17 cellular contexts compared by ENCODE assay signal in genomic region chr2:105872830-105873229, GRCh38.
A peak's percentile ranks its signal among the peaks of the same experiment; 100 is the strongest.
DNase-seq lines count a peak whose midpoint lies in the region; ATAC-seq and TF ChIP-seq lines count a peak whose summit lies in the region.
"Had no signal": no experiment of that assay in that cellular context is flagged by ENCODE, and none has a peak within 500 bp of the region (broad histone marks: within the 10 kb centered on the region; RNA-seq: fewer than 3 reads in every experiment).

No MANE protein-coding gene starts in this region.

- DNase-seq in activated naive CD4-positive, alpha-beta T cell treated with anti-CD3 and anti-CD28 coated beads, Interleukin-2, amount 10 ng/mL, durations not matched to agents 7 days and 5 days, result no peak
- DNase-seq in activated CD4-positive, alpha-beta memory T cell treated with anti-CD3 and anti-CD28 coated beads, Interleukin-2, amount 10 ng/mL, durations not matched to agents 7 days and 5 days, result no peak
- peak; percentile 77 to 89 (median 84) for DNase-seq in right lobe of liver
- no peak for DNase-seq in stimulated activated naive CD8-positive, alpha-beta T cell treated with anti-CD3 and anti-CD28 coated beads, Interleukin-15, amount 100 ng/mL, for 72 hours
- no peak for DNase-seq in 8988T
- DNase-seq in adrenal gland, result no peak
- DNase-seq in NCI-H187 (lab: John Stamatoyannopoulos, UW), result no peak
- DNase-seq: activated T-cell treated with anti-CD3 and anti-CD28 coated beads, Interleukin-2, amount 50 U/mL, for 1 hour; body of pancreas; heart right ventricle; kidney; MM.1S; NCI-H2081 treated with DMSO at 0.1 percent for 48 hours; NCI-H748 treated with DMSO at 0.1 percent for 48 hours had no signal

- H3K27ac ChIP-seq in right lobe of liver (no peak overlapping the region), adrenal gland (no peak overlapping the region)
- H3K27ac ChIP-seq: heart right ventricle, parathyroid adenoma, VCaP had no signal

- peaks cover 95% of the 10 kb centered on the region for H3K4me1 Mint-ChIP-seq in activated naive CD4-positive, alpha-beta T cell treated with anti-CD3 and anti-CD28 coated beads, Interleukin-2, amount 50 U/mL, for 24 hours
- peaks cover 68% of the 10 kb centered on the region for H3K4me1 Mint-ChIP-seq in activated naive CD4-positive, alpha-beta T cell treated with anti-CD3 and anti-CD28 coated beads, Interleukin-2, amount 10 ng/mL, durations not matched to agents 7 days and 5 days
- peaks cover 77% of the 10 kb centered on the region for H3K4me1 Mint-ChIP-seq in activated CD4-positive, alpha-beta memory T cell treated with anti-CD3 and anti-CD28 coated beads, Interleukin-2, amount 10 ng/mL, durations not matched to agents 7 days and 5 days
- peaks cover 100% of the 10 kb centered on the region for H3K4me1 Mint-ChIP-seq in stimulated activated naive CD8-positive, alpha-beta T cell treated with anti-CD3 and anti-CD28 coated beads, Interleukin-15, amount 100 ng/mL, for 72 hours

- H3K36me3 Mint-ChIP-seq in activated naive CD4-positive, alpha-beta T cell treated with anti-CD3 and anti-CD28 coated beads, Interleukin-2, amount 50 U/mL, for 24 hours, result peaks cover 15% of the 10 kb centered on the region
- peaks cover 64% of the 10 kb centered on the region for H3K36me3 Mint-ChIP-seq in activated naive CD4-positive, alpha-beta T cell treated with anti-CD3 and anti-CD28 coated beads, Interleukin-2, amount 10 ng/mL, durations not matched to agents 7 days and 5 days
- H3K36me3 Mint-ChIP-seq in activated CD4-positive, alpha-beta memory T cell treated with anti-CD3 and anti-CD28 coated beads, Interleukin-2, amount 10 ng/mL, durations not matched to agents 7 days and 5 days (ENCODE audit: low read depth), result peaks cover 50% of the 10 kb centered on the region

- H3K9me3 ChIP-seq in right lobe of liver (no peaks in the 10 kb centered on the region), adrenal gland (replicated peaks in 1 of 3) (no peaks in the 10 kb centered on the region)
- H3K9me3 ChIP-seq: body of pancreas, heart right ventricle had no signal

- intact Hi-C loops in right lobe of liver (cut with DNase I), result no loop called here
- intact Hi-C loops in adrenal gland (cut with DNase I), result loop anchor here in 1 of 2 donors (10.0 kb wide), 1 partner anchor 88 kb away; no protein-coding TSS in a partner anchor

- no peaks in the 10 kb centered on the region for H3K9me3 Mint-ChIP-seq in activated naive CD4-positive, alpha-beta T cell treated with anti-CD3 and anti-CD28 coated beads, Interleukin-2, amount 50 U/mL, for 24 hours
- H3K9me3 Mint-ChIP-seq in activated naive CD4-positive, alpha-beta T cell treated with anti-CD3 and anti-CD28 coated beads, Interleukin-2, amount 10 ng/mL, durations not matched to agents 7 days and 5 days, result no peaks in the 10 kb centered on the region
- no peaks in the 10 kb centered on the region for H3K9me3 Mint-ChIP-seq in activated CD4-positive, alpha-beta memory T cell treated with anti-CD3 and anti-CD28 coated beads, Interleukin-2, amount 10 ng/mL, durations not matched to agents 7 days and 5 days
- no peaks in the 10 kb centered on the region for H3K9me3 Mint-ChIP-seq in stimulated activated naive CD8-positive, alpha-beta T cell treated with anti-CD3 and anti-CD28 coated beads, Interleukin-15, amount 100 ng/mL, for 72 hours

- CTCF ChIA-PET in activated naive CD4-positive, alpha-beta T cell treated with anti-CD3 and anti-CD28 coated beads, Interleukin-2, amount 10 ng/mL, durations not matched to agents 7 days and 5 days (lab: Charles Lee), result no interaction called here
- CTCF ChIA-PET in activated CD4-positive, alpha-beta memory T cell treated with anti-CD3 and anti-CD28 coated beads, Interleukin-2, amount 10 ng/mL, durations not matched to agents 7 days and 5 days (lab: Charles Lee), result no interaction called here

- peak overlapping the region; percentile 89 for H3K27ac Mint-ChIP-seq in activated naive CD4-positive, alpha-beta T cell treated with anti-CD3 and anti-CD28 coated beads, Interleukin-2, amount 50 U/mL, for 24 hours
- no peak overlapping the region for H3K27ac Mint-ChIP-seq in activated naive CD4-positive, alpha-beta T cell treated with anti-CD3 and anti-CD28 coated beads, Interleukin-2, amount 10 ng/mL, durations not matched to agents 7 days and 5 days
- H3K27ac Mint-ChIP-seq in activated CD4-positive, alpha-beta memory T cell treated with anti-CD3 and anti-CD28 coated beads, Interleukin-2, amount 10 ng/mL, durations not matched to agents 7 days and 5 days, result peak overlapping the region; percentile 70
- peak overlapping the region; percentile 82 to 97 for H3K27ac Mint-ChIP-seq in stimulated activated naive CD8-positive, alpha-beta T cell treated with anti-CD3 and anti-CD28 coated beads, Interleukin-15, amount 100 ng/mL, for 72 hours

- TF ChIP-seq POLR2A in right lobe of liver (IDR thresholded peaks at IDR 0.05) (no peak), adrenal gland (IDR thresholded peaks at IDR 0.05) (no peak)

- no peaks in the 10 kb centered on the region for H3K27me3 Mint-ChIP-seq in activated naive CD4-positive, alpha-beta T cell treated with anti-CD3 and anti-CD28 coated beads, Interleukin-2, amount 50 U/mL, for 24 hours
- no peaks in the 10 kb centered on the region for H3K27me3 Mint-ChIP-seq in activated naive CD4-positive, alpha-beta T cell treated with anti-CD3 and anti-CD28 coated beads, Interleukin-2, amount 10 ng/mL, durations not matched to agents 7 days and 5 days
- no peaks in the 10 kb centered on the region for H3K27me3 Mint-ChIP-seq in activated CD4-positive, alpha-beta memory T cell treated with anti-CD3 and anti-CD28 coated beads, Interleukin-2, amount 10 ng/mL, durations not matched to agents 7 days and 5 days
- H3K27me3 Mint-ChIP-seq in stimulated activated naive CD8-positive, alpha-beta T cell treated with anti-CD3 and anti-CD28 coated beads, Interleukin-15, amount 100 ng/mL, for 72 hours, result no peaks in the 10 kb centered on the region

- POLR2A ChIA-PET in activated CD4-positive, alpha-beta memory T cell treated with anti-CD3 and anti-CD28 coated beads, Interleukin-2, amount 10 ng/mL, durations not matched to agents 7 days and 5 days (lab: Charles Lee), result no interaction called here

- TF ChIP-seq CTCF in right lobe of liver (IDR thresholded peaks at IDR 0.05) (peak in 1 of 4 donors; percentile 12), adrenal gland (IDR thresholded peaks at IDR 0.05) (no peak)

- H3K4me3 ChIP-seq in right lobe of liver (no peak overlapping the region), adrenal gland (no peak overlapping the region)
- H3K4me3 ChIP-seq: body of pancreas, heart right ventricle had no signal

- ATAC-seq in right lobe of liver, result peak; percentile 95 to 98 (median 97)
- ATAC-seq in stimulated activated naive CD8-positive, alpha-beta T cell treated with anti-CD3 and anti-CD28 coated beads, Interleukin-15, amount 100 ng/mL, for 72 hours, result no peak
- ATAC-seq: body of pancreas had no signal

- no peaks in the 10 kb centered on the region for H3K27me3 ChIP-seq in right lobe of liver
- H3K27me3 ChIP-seq in adrenal gland, result no peaks in the 10 kb centered on the region
- H3K27me3 ChIP-seq: body of pancreas, heart right ventricle had no signal

- WGBS in right lobe of liver (ENCODE audit: insufficient coverage, low coverage, low lambda C conversion rate, missing lambda C conversion rate), result 41% methylated on average over 3 of the region's 7 CpGs
- 84 to 93% (median 90%) methylated on average over 7 of the region's 7 CpGs for WGBS in adrenal gland, 4 donors

- H3K4me3 Mint-ChIP-seq in activated naive CD4-positive, alpha-beta T cell treated with anti-CD3 and anti-CD28 coated beads, Interleukin-2, amount 50 U/mL, for 24 hours, result no peak overlapping the region
- no peak overlapping the region for H3K4me3 Mint-ChIP-seq in activated naive CD4-positive, alpha-beta T cell treated with anti-CD3 and anti-CD28 coated beads, Interleukin-2, amount 10 ng/mL, durations not matched to agents 7 days and 5 days
- H3K4me3 Mint-ChIP-seq in activated CD4-positive, alpha-beta memory T cell treated with anti-CD3 and anti-CD28 coated beads, Interleukin-2, amount 10 ng/mL, durations not matched to agents 7 days and 5 days, result no peak overlapping the region
- H3K4me3 Mint-ChIP-seq in stimulated activated naive CD8-positive, alpha-beta T cell treated with anti-CD3 and anti-CD28 coated beads, Interleukin-15, amount 100 ng/mL, for 72 hours, result peak overlapping the region; percentile 55 to 86

- H3K36me3 ChIP-seq in right lobe of liver, result no peaks in the 10 kb centered on the region
- H3K36me3 ChIP-seq in adrenal gland (replicated peaks in 1 of 2), result no peaks in the 10 kb centered on the region

- H3K4me1 ChIP-seq in right lobe of liver, result peaks cover 0 to 20% (median 7%) of the 10 kb centered on the region in 4 donors
- H3K4me1 ChIP-seq in adrenal gland (replicated peaks in 1 of 2), result peaks cover 0 to 2% of the 10 kb centered on the region in 2 donors
- H3K4me1 ChIP-seq: parathyroid adenoma had no signal

Comparison
In these comparisons a context has a peak if more than half of its experiments do, and no peak if none do; other contexts are left out.
1. H3K4me3 Mint-ChIP-seq: peak in stimulated activated naive CD8-positive, alpha-beta T cell treated with anti-CD3 and anti-CD28 coated beads, Interleukin-15, amount 100 ng/mL, for 72 hours (2 of 2); none in activated naive CD4-positive, alpha-beta T cell treated with anti-CD3 and anti-CD28 coated beads, Interleukin-2, amount 50 U/mL, for 24 hours (single experiment), activated naive CD4-positive, alpha-beta T cell treated with anti-CD3 and anti-CD28 coated beads, Interleukin-2, amount 10 ng/mL, durations not matched to agents 7 days and 5 days (single experiment) and activated CD4-positive, alpha-beta memory T cell treated with anti-CD3 and anti-CD28 coated beads, Interleukin-2, amount 10 ng/mL, durations not matched to agents 7 days and 5 days (single experiment).
2. DNase-seq: peak in right lobe of liver (3 of 3); none in activated naive CD4-positive, alpha-beta T cell treated with anti-CD3 and anti-CD28 coated beads, Interleukin-2, amount 10 ng/mL, durations not matched to agents 7 days and 5 days (single experiment), activated CD4-positive, alpha-beta memory T cell treated with anti-CD3 and anti-CD28 coated beads, Interleukin-2, amount 10 ng/mL, durations not matched to agents 7 days and 5 days (single experiment), stimulated activated naive CD8-positive, alpha-beta T cell treated with anti-CD3 and anti-CD28 coated beads, Interleukin-15, amount 100 ng/mL, for 72 hours (0 of 2), 8988T (single experiment), adrenal gland (0 of 7) and NCI-H187 (0 of 2).